11 cellular contexts compared by ENCODE assay signal in genomic region chr11:117010808-117011540, GRCh38.
A peak's percentile ranks its signal among the peaks of the same experiment; 100 is the strongest.
DNase-seq lines count a peak whose midpoint lies in the region; ATAC-seq, FAIRE-seq and TF ChIP-seq lines count a peak whose summit lies in the region.
"Had no signal": no experiment of that assay in that cellular context is flagged by ENCODE, and none has a peak within 500 bp of the region (broad histone marks: within the 10 kb centered on the region; RNA-seq: fewer than 3 reads in every experiment).

No MANE protein-coding gene starts in this region.

- H3K27me3 ChIP-seq in SJSA1 (replicated peaks) (no peaks in the 10 kb centered on the region), endothelial cell of umbilical vein (ENCODE audit: control insufficient read depth in 2 of 2, insufficient read depth in 2 of 2, low read length in 2 of 2) (no peaks in the 10 kb centered on the region)
- H3K27me3 ChIP-seq: esophagus muscularis mucosa had no signal

- no peaks in the 10 kb centered on the region for H3K9me1 ChIP-seq in endothelial cell of umbilical vein (replicated peaks; ENCODE audit: control insufficient read depth, extremely low read depth, insufficient read depth, low read length)

- H3K9me3 ChIP-seq in SJSA1 (replicated peaks) (no peaks in the 10 kb centered on the region), endothelial cell of umbilical vein (replicated peaks; ENCODE audit: control insufficient read depth, insufficient read depth, low read length) (no peaks in the 10 kb centered on the region), kidney (ENCODE audit: control insufficient read depth in 1 of 2, low read length in 2 of 2) (no peaks in the 10 kb centered on the region)
- H3K9me3 ChIP-seq: esophagus muscularis mucosa, psoas muscle had no signal

- FAIRE-seq in H54 (lab: Jason Lieb, UNC) (peak; percentile 93), endothelial cell of umbilical vein (lab: Jason Lieb, UNC) (no peak), kidney (lab: Jason Lieb, UNC) (no peak)
- FAIRE-seq: GM18507 had no signal

- TF ChIP-seq POLR2A in H54 (IDR thresholded peaks at IDR 0.05; ENCODE audit: low read depth, low read length), result no peak
- no peak for TF ChIP-seq POLR2A in endothelial cell of umbilical vein (IDR thresholded peaks at IDR 0.05; ENCODE audit: low read depth, low read length)

- H3K9ac ChIP-seq in endothelial cell of umbilical vein (replicated peaks; ENCODE audit: extremely low read depth, insufficient read depth, low read length) (no peak overlapping the region), kidney (ENCODE audit: low read length in 2 of 2) (no peak overlapping the region)

- intact Hi-C loops in endothelial cell of umbilical vein (cut with micrococcal nuclease) (loop anchor here (5.0 kb wide), 1 partner anchor 86 kb away; the partner anchor contains the start of gene SIK3), kidney (cut with DNase I) (no loop called here)

- no peaks in the 10 kb centered on the region for H4K20me1 ChIP-seq in endothelial cell of umbilical vein (replicated peaks; ENCODE audit: control insufficient read depth, extremely low read depth, insufficient read depth, low read length)

- no peak for ATAC-seq in GM19397 (IDR thresholded peaks at IDR 0.05; ENCODE audit: unreplicated experiment)

- H3K4me3 ChIP-seq in SJSA1 (no peak overlapping the region), endothelial cell of umbilical vein (replicated peaks in 1 of 3; ENCODE audit: insufficient read depth in 1 of 3, low read depth in 1 of 3, low read length in 3 of 3) (no peak overlapping the region), kidney (ENCODE audit: low read length in 2 of 2) (no peak overlapping the region)
- H3K4me3 ChIP-seq: esophagus muscularis mucosa, psoas muscle had no signal

- no peaks in the 10 kb centered on the region for H3K79me2 ChIP-seq in endothelial cell of umbilical vein (ENCODE audit: control insufficient read depth, insufficient read depth, low read length)

- dilution Hi-C loops in endothelial cell of umbilical vein (cut with MboI; ENCODE audit: extremely low pct_ligation_motif_present, low sequenced_read_pairs), result no loop called here

- H3K36me3 ChIP-seq in SJSA1, result no peaks in the 10 kb centered on the region
- H3K36me3 ChIP-seq in endothelial cell of umbilical vein (ENCODE audit: control insufficient read depth in 2 of 2, extremely low read depth in 1 of 2, insufficient read depth in 2 of 2, low read length in 2 of 2), result no peaks in the 10 kb centered on the region
- no peaks in the 10 kb centered on the region for H3K36me3 ChIP-seq in kidney (ENCODE audit: control insufficient read depth in 1 of 2, insufficient read depth in 2 of 2, low read length in 2 of 2)
- H3K36me3 ChIP-seq: esophagus muscularis mucosa had no signal

- no peak overlapping the region for H3K4me2 ChIP-seq in endothelial cell of umbilical vein (ENCODE audit: insufficient read depth, low read length)

- CTCF ChIA-PET in endothelial cell of umbilical vein (lab: Charles Lee), result interaction anchor here (1.0 to 1.4 kb wide), 3 partner anchors 17 to 131 kb away, joined by 3 to 5 read pairs (median 5); no protein-coding TSS in a partner anchor

- H3K36me3 Mint-ChIP-seq in endothelial cell (ENCODE audit: low read depth, unreplicated experiment), result no peaks in the 10 kb centered on the region

- H3K4me3 Mint-ChIP-seq in endothelial cell (ENCODE audit: unreplicated experiment), result no peak overlapping the region

- no peaks in the 10 kb centered on the region for H3K9me3 Mint-ChIP-seq in endothelial cell (ENCODE audit: unreplicated experiment)

- peaks cover 16% of the 10 kb centered on the region for H3K4me1 Mint-ChIP-seq in endothelial cell (ENCODE audit: unreplicated experiment)

- TF ChIP-seq CTCF in endothelial cell of umbilical vein (IDR thresholded peaks at IDR 0.05; ENCODE audit: extremely low read depth in 1 of 2, insufficient read depth in 1 of 2, low read depth in 1 of 2, low read length in 2 of 2) (no peak), endothelial cell (IDR thresholded peaks at IDR 0.05; ENCODE audit: unreplicated experiment) (no peak), kidney (IDR thresholded peaks at IDR 0.05; ENCODE audit: borderline replicate concordance, extremely low read depth, insufficient read depth) (no peak)

- no peak overlapping the region for H2AFZ ChIP-seq in endothelial cell of umbilical vein (ENCODE audit: low read depth, low read length)

- no TSS peak for BruUV-seq in endothelial cell of umbilical vein (replicated peaks; lab: Mats Ljungman, UMichigan)

- DNase-seq in H54 (ENCODE audit: insufficient read length, low spot score) (peak; percentile 33), SJSA1 (ENCODE audit: low read depth in 1 of 2, low spot score in 2 of 2) (peak in 1 of 2 experiments; percentile 81), endothelial cell of umbilical vein (ENCODE audit: low read depth, low spot score) (peak; percentile 37), smooth muscle cell of the brain vasculature (ENCODE audit: low read depth, low spot score) (peak; percentile 20), endothelial cell (ENCODE audit: low spot score) (no peak), kidney (no peak)
- DNase-seq: NCI-H1436, psoas muscle had no signal

- no peaks in the 10 kb centered on the region for H3K27me3 Mint-ChIP-seq in endothelial cell (ENCODE audit: unreplicated experiment)

- POLR2A ChIA-PET in endothelial cell of umbilical vein (lab: Charles Lee), result no interaction called here

- no peak overlapping the region for H3K27ac Mint-ChIP-seq in endothelial cell (ENCODE audit: unreplicated experiment)

- peaks cover 19% of the 10 kb centered on the region for H3K4me1 ChIP-seq in SJSA1 (replicated peaks)
- H3K4me1 ChIP-seq in endothelial cell of umbilical vein (ENCODE audit: control insufficient read depth, extremely low read depth, insufficient read depth, low read length), result no peaks in the 10 kb centered on the region
- no peaks in the 10 kb centered on the region for H3K4me1 ChIP-seq in kidney (ENCODE audit: control insufficient read depth in 1 of 2, insufficient read depth in 1 of 2, low read depth in 1 of 2, low read length in 2 of 2)

- H3K27ac ChIP-seq in SJSA1 (peak overlapping the region; percentile 60), endothelial cell of umbilical vein (ENCODE audit: insufficient read depth, low read depth, low read length) (no peak overlapping the region), kidney (ENCODE audit: low read depth in 2 of 2, low read length in 2 of 2) (no peak overlapping the region)
- H3K27ac ChIP-seq: esophagus muscularis mucosa, psoas muscle had no signal

TF ChIP-seq in endothelial cell of umbilical vein, 7 proteins besides CTCF, POLR2A, EP300 and RAD21:
- TF ChIP-seq JUN (IDR thresholded peaks at IDR 0.05; ENCODE audit: borderline replicate concordance, insufficient read depth, insufficient read length, low read depth), result peak; percentile 73
- TF ChIP-seq, protein P1, sequence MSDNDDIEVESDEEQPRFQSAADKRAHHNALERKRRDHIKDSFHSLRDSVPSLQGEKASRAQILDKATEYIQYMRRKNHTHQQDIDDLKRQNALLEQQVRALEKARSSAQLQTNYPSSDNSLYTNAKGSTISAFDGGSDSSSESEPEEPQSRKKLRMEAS (IDR thresholded peaks at IDR 0.05; ENCODE audit: insufficient read depth, insufficient read length), result no peak
- TF ChIP-seq GATA2 (IDR thresholded peaks at IDR 0.05; ENCODE audit: insufficient read depth, insufficient read length, low read depth, low read length), result no peak
- peak; percentile 58 for TF ChIP-seq FOS (IDR thresholded peaks at IDR 0.05; ENCODE audit: borderline replicate concordance, insufficient read depth, low read length)

Comparison
In these comparisons a context has a peak if more than half of its experiments do, and no peak if none do; other contexts are left out.
1. DNase-seq: peak in H54 (single experiment), endothelial cell of umbilical vein (single experiment) and smooth muscle cell of the brain vasculature (single experiment); none in endothelial cell (single experiment) and kidney (single experiment).